In genomic region chr2:65583061-65583460, GRCh38 we compare ENCODE assay signal across 18 cellular contexts.
"Had no signal": no experiment of that assay in that cellular context is flagged by ENCODE, and none has a peak within 500 bp of the region (broad histone marks: within the 10 kb centered on the region; RNA-seq: fewer than 3 reads in every experiment).

No MANE protein-coding gene starts in this region.

- H3K4me1 ChIP-seq: left lung, tibial artery had no signal

- ATAC-seq: activated CD8-positive, alpha-beta T cell treated with anti-CD3 and anti-CD28 coated beads for 36 hours; left lung had no signal

- H3K27me3 ChIP-seq: left lung, tibial artery had no signal

- H3K36me3 Mint-ChIP-seq: brain had no signal

- H3K4me1 Mint-ChIP-seq: activated CD4-positive, alpha-beta T cell treated with anti-CD3 and anti-CD28 coated beads, Interleukin-2, amount 10 ng/mL, durations not matched to agents 24 days and 14 days; nephron had no signal

- H3K27ac Mint-ChIP-seq: activated B cell treated with CpG ODN at 0.5 μM for 24 hours; activated CD4-positive, alpha-beta T cell treated with anti-CD3 and anti-CD28 coated beads, Interleukin-2, amount 10 ng/mL, durations not matched to agents 24 days and 14 days; activated CD8-positive, alpha-beta T cell treated with anti-CD3 and anti-CD28 coated beads for 36 hours; activated naive CD4-positive, alpha-beta T cell treated with anti-CD3 and anti-CD28 coated beads for 36 hours; activated T-cell treated with anti-CD3 and anti-CD28 coated beads, Interleukin-2, amount 50 U/mL, for 24 hours; activated T-helper 2 cell treated with anti-CD3 and anti-CD28 coated beads, Interferon-gamma antibody, Interleukin-2, Interleukin-4, amounts not matched to agents 10 μg/mL and 5 μg/mL and 100 μg/mL, durations not matched to agents 14 hours and 24 hours and 36 hours; nephron had no signal

- H3K27ac ChIP-seq: left lung, tibial artery had no signal

- H3K4me3 ChIP-seq: left lung, tibial artery had no signal

- H3K9me3 Mint-ChIP-seq: activated B cell treated with CpG ODN at 0.5 μM for 24 hours; activated CD4-positive, alpha-beta T cell treated with anti-CD3 and anti-CD28 coated beads, Interleukin-2, amount 10 ng/mL, durations not matched to agents 24 days and 14 days; activated CD8-positive, alpha-beta T cell treated with anti-CD3 and anti-CD28 coated beads for 36 hours; activated naive CD4-positive, alpha-beta T cell treated with anti-CD3 and anti-CD28 coated beads for 36 hours; activated T-cell treated with anti-CD3 and anti-CD28 coated beads, Interleukin-2, amount 50 U/mL, for 24 hours; activated T-helper 2 cell treated with anti-CD3 and anti-CD28 coated beads, Interferon-gamma antibody, Interleukin-2, Interleukin-4, amounts not matched to agents 10 μg/mL and 5 μg/mL and 100 μg/mL, durations not matched to agents 14 hours and 24 hours and 36 hours had no signal

- DNase-seq: activated B cell treated with CpG ODN at 0.5 μM for 24 hours; activated CD4-positive, alpha-beta T cell treated with anti-CD3 and anti-CD28 coated beads, Interleukin-2, amount 10 ng/mL, durations not matched to agents 24 days and 14 days; activated CD8-positive, alpha-beta T cell treated with anti-CD3 and anti-CD28 coated beads for 36 hours; activated naive CD4-positive, alpha-beta T cell treated with anti-CD3 and anti-CD28 coated beads for 36 hours; activated T-cell treated with anti-CD3 and anti-CD28 coated beads, Interleukin-2, amount 50 U/mL, for 24 hours; caudate nucleus; foreskin melanocyte; hypothalamus; kidney; left lung; midbrain; nucleus accumbens; stimulated activated CD4-positive, alpha-beta T cell treated with anti-CD3 and anti-CD28 coated beads, Interleukin-2, amount 100 ng/mL, for 24 hours; stimulated activated naive CD4-positive, alpha-beta T cell treated with Interleukin-2 at 50 U/mL for 16 hours; tibial artery had no signal

- H3K4me3 Mint-ChIP-seq: activated B cell treated with CpG ODN at 0.5 μM for 24 hours; activated CD4-positive, alpha-beta T cell treated with anti-CD3 and anti-CD28 coated beads, Interleukin-2, amount 10 ng/mL, durations not matched to agents 24 days and 14 days; activated CD8-positive, alpha-beta T cell treated with anti-CD3 and anti-CD28 coated beads for 36 hours; activated naive CD4-positive, alpha-beta T cell treated with anti-CD3 and anti-CD28 coated beads for 36 hours; activated T-cell treated with anti-CD3 and anti-CD28 coated beads, Interleukin-2, amount 50 U/mL, for 24 hours; brain; nephron had no signal

- H3K36me3 ChIP-seq: left lung, tibial artery had no signal

- H3K27me3 Mint-ChIP-seq: brain had no signal

- H3K9me3 ChIP-seq: left lung, tibial artery had no signal
